Comparison of ENCODE assay signal across 8 cellular contexts in the genomic region with DNA sequence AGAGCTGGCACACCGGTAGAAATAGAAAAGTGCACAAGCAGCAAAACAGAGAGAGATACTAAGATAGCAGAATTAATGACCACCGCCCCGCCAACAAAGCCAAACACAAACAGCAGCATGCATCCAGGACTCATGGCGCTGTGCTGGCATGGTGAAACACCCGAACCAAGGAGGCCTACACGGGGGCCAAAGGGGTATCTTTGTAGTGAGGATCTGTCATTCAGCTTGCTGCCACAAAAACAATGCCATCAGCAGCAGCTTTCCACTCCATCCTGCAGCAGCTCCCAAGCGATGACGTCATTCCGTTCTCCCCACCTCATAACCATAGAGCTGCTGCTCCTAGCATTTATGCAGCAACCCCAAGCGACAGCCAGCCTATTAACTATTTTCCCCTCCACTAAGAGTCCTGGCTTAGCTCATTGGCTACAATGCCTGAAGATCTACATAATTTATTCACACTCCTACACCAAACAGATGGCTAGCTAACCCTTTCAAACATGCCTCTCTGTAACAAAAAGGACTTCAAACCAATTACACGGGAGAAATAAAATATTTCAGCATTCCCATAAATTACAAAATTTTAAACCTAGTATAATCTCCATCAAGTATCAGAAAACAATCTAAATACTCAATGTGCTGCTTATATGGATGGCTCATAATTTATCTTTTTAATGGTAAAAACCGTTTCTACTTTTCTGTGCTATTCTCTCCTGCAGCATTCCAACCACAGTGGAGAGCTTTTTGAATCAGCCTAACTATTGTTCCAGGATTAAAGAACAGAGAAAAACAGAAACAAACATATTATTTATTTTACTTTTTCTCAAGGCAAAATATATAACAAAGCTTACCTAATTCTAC.
A peak's percentile ranks its signal among the peaks of the same experiment; 100 is the strongest.
DNase-seq lines count a peak whose midpoint lies in the region; ATAC-seq, FAIRE-seq and TF ChIP-seq lines count a peak whose summit lies in the region.

No MANE protein-coding gene starts in this region.

- no peak for FAIRE-seq in GM12891 (lab: Jason Lieb, UNC)

- no peaks in the 10 kb centered on the region for H3K36me3 Mint-ChIP-seq in neural crest cell (ENCODE audit: low read depth)
- peaks cover 13% of the 10 kb centered on the region for H3K36me3 Mint-ChIP-seq in stimulated activated effector memory CD8-positive, alpha-beta T cell treated with anti-CD3 and anti-CD28 coated beads, Interleukin-12 subunit alpha, Interleukin-12 subunit beta, amount 100 ng/mL, for 72 hours

- no peak overlapping the region for H3K27ac Mint-ChIP-seq in neural crest cell (ENCODE audit: unreplicated experiment)
- no peak overlapping the region for H3K27ac Mint-ChIP-seq in stimulated activated effector memory CD8-positive, alpha-beta T cell treated with anti-CD3 and anti-CD28 coated beads, Interleukin-12 subunit alpha, Interleukin-12 subunit beta, amount 100 ng/mL, for 72 hours

- DNase-seq in HT1080 (ENCODE audit: low read depth) (peak; percentile 11), SHP77 (lab: John Stamatoyannopoulos, UW) (peak; percentile 77 to 87), fibroblast of the conjunctiva (ENCODE audit: low read depth) (peak; percentile 83), neural crest cell (ENCODE audit: low read depth, low spot score) (peak; percentile 79), DMS79 treated with DMSO at 0.1 percent for 48 hours (lab: John Stamatoyannopoulos, UW) (no peak), GM12891 (ENCODE audit: insufficient read length, low spot score) (no peak)
- no peak for DNase-seq in activated CD4-positive, CD25-positive, alpha-beta regulatory T cell (lab: John Stamatoyannopoulos, UW)
- no peak for DNase-seq in stimulated activated effector memory CD8-positive, alpha-beta T cell treated with anti-CD3 and anti-CD28 coated beads, Interleukin-12 subunit alpha, Interleukin-12 subunit beta, amount 100 ng/mL, for 72 hours (ENCODE audit: low spot score in 2 of 2)

- ATAC-seq in stimulated activated effector memory CD8-positive, alpha-beta T cell treated with anti-CD3 and anti-CD28 coated beads, Interleukin-12 subunit alpha, Interleukin-12 subunit beta, amount 100 ng/mL, for 72 hours: no peak

- H3K9me3 Mint-ChIP-seq in neural crest cell: no peaks in the 10 kb centered on the region
- no peaks in the 10 kb centered on the region for H3K9me3 Mint-ChIP-seq in stimulated activated effector memory CD8-positive, alpha-beta T cell treated with anti-CD3 and anti-CD28 coated beads, Interleukin-12 subunit alpha, Interleukin-12 subunit beta, amount 100 ng/mL, for 72 hours

- no peaks in the 10 kb centered on the region for H3K27me3 Mint-ChIP-seq in neural crest cell (ENCODE audit: low read depth)

- peaks cover 53% of the 10 kb centered on the region for H3K4me1 Mint-ChIP-seq in neural crest cell
- H3K4me1 Mint-ChIP-seq in stimulated activated effector memory CD8-positive, alpha-beta T cell treated with anti-CD3 and anti-CD28 coated beads, Interleukin-12 subunit alpha, Interleukin-12 subunit beta, amount 100 ng/mL, for 72 hours: peaks cover 6% of the 10 kb centered on the region

- H3K4me3 Mint-ChIP-seq in neural crest cell: no peak overlapping the region
- no peak overlapping the region for H3K4me3 Mint-ChIP-seq in stimulated activated effector memory CD8-positive, alpha-beta T cell treated with anti-CD3 and anti-CD28 coated beads, Interleukin-12 subunit alpha, Interleukin-12 subunit beta, amount 100 ng/mL, for 72 hours

- no peak for TF ChIP-seq POLR2A in GM12891 (IDR thresholded peaks at IDR 0.05; ENCODE audit: low read depth, low read length)

- no peak for TF ChIP-seq CTCF in neural crest cell (conservative IDR thresholded peaks at IDR 0.05)

TF ChIP-seq in GM12891, 5 proteins besides CTCF, POLR2A, EP300 and RAD21:
- no peak for TF ChIP-seq POU2F2 (IDR thresholded peaks at IDR 0.05; ENCODE audit: low read depth, low read length)
- TF ChIP-seq SPI1 (IDR thresholded peaks at IDR 0.05; ENCODE audit: low read depth, low read length): no peak
- no peak for TF ChIP-seq PAX5 (IDR thresholded peaks at IDR 0.05; ENCODE audit: insufficient read depth, low read length, severe bottlenecking)
- no peak for TF ChIP-seq TAF1 (IDR thresholded peaks at IDR 0.05; ENCODE audit: low read depth, low read length)
- no peak for TF ChIP-seq POLR2AphosphoS5 (IDR thresholded peaks at IDR 0.05; ENCODE audit: low read depth, low read length)
TF ChIP-seq in GM12891: peak in this region for 0.

Comparison
In these comparisons a context has a peak if more than half of its experiments do, and no peak if none do; other contexts are left out.
1. DNase-seq: peak in HT1080 (single experiment), SHP77 (2 of 2), fibroblast of the conjunctiva (single experiment) and neural crest cell (single experiment); none in activated CD4-positive, CD25-positive, alpha-beta regulatory T cell (0 of 4), stimulated activated effector memory CD8-positive, alpha-beta T cell treated with anti-CD3 and anti-CD28 coated beads, Interleukin-12 subunit alpha, Interleukin-12 subunit beta, amount 100 ng/mL, for 72 hours (0 of 2), DMS79 treated with DMSO at 0.1 percent for 48 hours (single experiment) and GM12891 (single experiment).